ENCODE assay signal across 7 cellular contexts in genomic region chr17:81394377-81394747, GRCh38. TPM values are rescaled to one million over a fixed set of nuclear protein-coding genes. Genes with fewer than 3 reads are reported as not detected.
DNase-seq lines count a peak whose midpoint lies in the region; ATAC-seq and TF ChIP-seq lines count a peak whose summit lies in the region.

No MANE protein-coding gene starts in this region.

- POLR2A ChIA-PET in activated B cell treated with CpG ODN at 0.5 μM for 24 hours (lab: Charles Lee) = interaction anchor here (0.5 to 1.7 kb wide), 4 partner anchors 110 to 478 kb away, joined by 3 to 6 read pairs (median 3); partner anchors contain the start of gene ACTG1

- H3K9me3 Mint-ChIP-seq in activated B cell treated with CpG ODN at 0.5 μM for 24 hours = no peaks in the 10 kb centered on the region
- H3K9me3 Mint-ChIP-seq in stimulated activated naive B cell treated with anti-CD40 and anti-IgM and Interleukin-4, amounts not matched to agents 10 μg/mL and 1 μg/mL and 100 μg/mL, for 72 hours = no peaks in the 10 kb centered on the region

- CTCF ChIA-PET in activated B cell treated with CpG ODN at 0.5 μM for 24 hours (lab: Charles Lee) = interaction anchor here (1.3 to 1.9 kb wide), 2 partner anchors 90 to 102 kb away, joined by 5 to 6 read pairs; no protein-coding TSS in a partner anchor

- H3K9ac ChIP-seq in HUES6 (ENCODE audit: low read length) (peak overlapping the region; percentile 62), iPS-18a (ENCODE audit: low read length) (peak overlapping the region; percentile 6)

- intact Hi-C loops in activated B cell treated with CpG ODN at 0.5 μM for 24 hours (cut with micrococcal nuclease) = loop anchor here (2.0 kb wide), 1 partner anchor 118 kb away; the partner anchor contains the start of gene ACTG1

- no peaks in the 10 kb centered on the region for H3K36me3 Mint-ChIP-seq in activated B cell treated with CpG ODN at 0.5 μM for 24 hours (ENCODE audit: low read depth)
- peaks cover 1 to 3% of the 10 kb centered on the region in 2 donors for H3K36me3 Mint-ChIP-seq in stimulated activated naive B cell treated with anti-CD40 and anti-IgM and Interleukin-4, amounts not matched to agents 10 μg/mL and 1 μg/mL and 100 μg/mL, for 72 hours

- peaks cover 36% of the 10 kb centered on the region for H3K4me1 ChIP-seq in HUES6 (ENCODE audit: control insufficient read depth, insufficient read depth, low read length)
- H3K4me1 ChIP-seq in iPS-18a (ENCODE audit: control insufficient read depth, low read depth, low read length) = peaks cover 31% of the 10 kb centered on the region

- H3K36me3 ChIP-seq in HUES6 (ENCODE audit: control insufficient read depth, insufficient read depth, low read length) (peaks cover 3% of the 10 kb centered on the region; the same call in 1 of the 2 replicates), iPS-18a (ENCODE audit: control insufficient read depth, low read depth, low read length) (no peaks in the 10 kb centered on the region)

- DNase-seq in activated B cell treated with CpG ODN at 0.5 μM for 24 hours (no peak), H4 (ENCODE audit: low spot score) (no peak), nucleus accumbens (lab: John Stamatoyannopoulos, UW) (no peak)
- DNase-seq in stimulated activated naive B cell treated with anti-CD40 and anti-IgM and Interleukin-4, amounts not matched to agents 10 μg/mL and 1 μg/mL and 100 μg/mL, for 72 hours = no peak

- no peaks in the 10 kb centered on the region for H3K9me3 ChIP-seq in HUES6 (ENCODE audit: control insufficient read depth, insufficient read depth, low read depth, low read length)
- H3K9me3 ChIP-seq in iPS-18a (ENCODE audit: control insufficient read depth, low read depth, low read length) = no peaks in the 10 kb centered on the region

- H3K4me3 ChIP-seq in HUES6 (ENCODE audit: low read depth, low read length) = peak overlapping the region; percentile 59
- H3K4me3 ChIP-seq in iPS-18a (ENCODE audit: low read length) = peak overlapping the region; percentile 48

- no peak for TF ChIP-seq CTCF in activated B cell treated with CpG ODN at 0.5 μM for 24 hours (IDR thresholded peaks at IDR 0.05)

- peak overlapping the region; percentile 67 for H3K4me3 Mint-ChIP-seq in activated B cell treated with CpG ODN at 0.5 μM for 24 hours
- peak overlapping the region; percentile 80 to 83 for H3K4me3 Mint-ChIP-seq in stimulated activated naive B cell treated with anti-CD40 and anti-IgM and Interleukin-4, amounts not matched to agents 10 μg/mL and 1 μg/mL and 100 μg/mL, for 72 hours

- H3K27me3 ChIP-seq in HUES6 (ENCODE audit: control insufficient read depth, insufficient read depth, low read length) (peaks cover 55% of the 10 kb centered on the region), iPS-18a (ENCODE audit: control insufficient read depth, insufficient read depth, low read length) (peaks cover 74% of the 10 kb centered on the region)

- no peak for ATAC-seq in activated B cell treated with CpG ODN at 0.5 μM for 24 hours (ENCODE audit: low read depth)
- no peak for ATAC-seq in stimulated activated naive B cell treated with anti-CD40 and anti-IgM and Interleukin-4, amounts not matched to agents 10 μg/mL and 1 μg/mL and 100 μg/mL, for 72 hours (replicated peaks)
- ATAC-seq in GM21390 (IDR thresholded peaks at IDR 0.05; ENCODE audit: unreplicated experiment) = no peak

- H3K27me3 Mint-ChIP-seq in activated B cell treated with CpG ODN at 0.5 μM for 24 hours = peaks cover 44% of the 10 kb centered on the region
- peaks cover 50 to 71% of the 10 kb centered on the region in 2 donors for H3K27me3 Mint-ChIP-seq in stimulated activated naive B cell treated with anti-CD40 and anti-IgM and Interleukin-4, amounts not matched to agents 10 μg/mL and 1 μg/mL and 100 μg/mL, for 72 hours

- H3K27ac ChIP-seq in HUES6 (ENCODE audit: low read depth, low read length) (no peak overlapping the region; the same call in 1 of the 2 replicates), iPS-18a (ENCODE audit: low read length) (no peak overlapping the region)

- peaks cover 26% of the 10 kb centered on the region for H3K4me1 Mint-ChIP-seq in activated B cell treated with CpG ODN at 0.5 μM for 24 hours
- H3K4me1 Mint-ChIP-seq in stimulated activated naive B cell treated with anti-CD40 and anti-IgM and Interleukin-4, amounts not matched to agents 10 μg/mL and 1 μg/mL and 100 μg/mL, for 72 hours = peaks cover 16 to 31% of the 10 kb centered on the region in 2 donors

- peak overlapping the region; percentile 76 for H3K27ac Mint-ChIP-seq in activated B cell treated with CpG ODN at 0.5 μM for 24 hours
- H3K27ac Mint-ChIP-seq in stimulated activated naive B cell treated with anti-CD40 and anti-IgM and Interleukin-4, amounts not matched to agents 10 μg/mL and 1 μg/mL and 100 μg/mL, for 72 hours = no peak overlapping the region

RNA-seq across cellular contexts. Expression of gene BAHCC1, which starts 0.9 kb away (rescaled TPM):
- total RNA-seq in activated B cell treated with CpG ODN at 0.5 μM for 24 hours = 0.13 and 0.42 TPM in 2 replicates
- 0.31 and 3.4 TPM in 2 replicates for total RNA-seq in H4 (2014; rRNA removed; shearing (Covaris generic))
